Comparison of ENCODE assay signal across 9 cellular contexts in the genomic region with DNA sequence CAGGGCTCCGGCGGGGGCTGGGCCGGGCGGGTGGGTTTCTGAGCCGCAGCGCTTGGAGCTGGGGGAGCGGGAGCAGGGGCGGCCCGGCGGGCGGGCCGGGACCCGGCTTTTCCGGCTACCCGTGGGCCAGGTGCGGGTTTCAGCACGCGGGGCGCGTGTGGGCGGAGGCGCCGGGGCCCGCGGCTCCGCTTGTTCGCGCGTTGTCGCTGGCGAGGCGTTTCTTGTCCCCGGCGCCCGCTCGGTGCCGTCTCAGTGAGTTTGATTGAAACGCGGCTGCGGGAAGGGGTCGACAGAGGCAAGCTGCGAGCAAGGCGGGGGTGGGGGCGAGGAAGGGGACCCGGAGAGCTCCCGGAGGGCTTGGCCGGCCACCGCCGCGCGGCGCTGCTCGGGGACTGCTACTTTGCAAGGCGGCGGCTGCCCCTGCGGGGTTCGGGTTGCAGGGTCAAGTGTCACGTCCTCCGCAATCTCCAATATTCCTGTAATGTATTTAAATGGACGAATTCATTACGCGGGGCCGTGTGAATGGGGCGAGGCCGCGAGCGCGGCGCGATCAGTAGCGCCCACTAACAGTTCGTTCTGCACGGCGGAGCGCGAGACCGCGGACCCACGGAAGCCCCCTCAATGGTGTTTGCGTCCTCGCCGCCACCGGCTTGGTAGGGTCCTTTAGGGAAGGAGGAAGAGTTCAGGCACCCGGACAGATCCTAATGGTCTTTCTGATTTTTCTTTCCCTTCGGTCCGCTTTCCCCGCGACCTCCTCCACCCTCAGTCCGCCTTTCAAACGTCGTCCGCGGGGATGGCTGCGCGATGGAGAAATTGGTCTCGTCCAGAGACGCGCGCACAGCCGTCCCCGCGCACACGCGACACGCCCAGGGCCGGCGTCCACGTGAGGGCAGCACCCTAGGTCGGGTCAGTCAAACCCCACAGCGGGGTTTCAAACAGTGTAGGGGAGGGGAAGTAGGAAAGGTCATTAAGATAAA.
A peak's percentile ranks its signal among the peaks of the same experiment; 100 is the strongest.
DNase-seq lines count a peak whose midpoint lies in the region; ATAC-seq and TF ChIP-seq lines count a peak whose summit lies in the region.
"Had no signal": no experiment of that assay in that cellular context is flagged by ENCODE, and none has a peak within 500 bp of the region (broad histone marks: within the 10 kb centered on the region; RNA-seq: fewer than 3 reads in every experiment).

No MANE protein-coding gene starts in this region.

- H3K27me3 ChIP-seq in GM23338 (ENCODE audit: insufficient read depth): peaks cover 100% of the 10 kb centered on the region
- no peaks in the 10 kb centered on the region for H3K27me3 ChIP-seq in right cardiac atrium (ENCODE audit: control insufficient read depth, insufficient read depth)
- peaks cover 80 to 96% (median 87%) of the 10 kb centered on the region in 3 donors for H3K27me3 ChIP-seq in skeletal muscle tissue (ENCODE audit: control insufficient read depth in 3 of 3, insufficient read depth in 3 of 3, low read length in 3 of 3)

- H3F3A ChIP-seq in GM23338 (replicated peaks; ENCODE audit: low read depth): peaks cover 26% of the 10 kb centered on the region

- H3K27me3 Mint-ChIP-seq in GM23338 (ENCODE audit: insufficient read depth, low read depth, poor library complexity): peaks cover 99% of the 10 kb centered on the region
- peaks cover 87% of the 10 kb centered on the region for H3K27me3 Mint-ChIP-seq in T-helper 2 cell treated with Interferon-gamma antibody and Interleukin-4, amounts not matched to agents 5 μg/mL and 100 μg/mL, for 36 hours (ENCODE audit: low read depth)
- H3K27me3 Mint-ChIP-seq in Calu3 (ENCODE audit: unreplicated experiment): peaks cover 61% of the 10 kb centered on the region

- H3K9me2 ChIP-seq in GM23338 (ENCODE audit: insufficient read depth): no peaks in the 10 kb centered on the region

- no peak overlapping the region for H3K9ac ChIP-seq in skeletal muscle tissue (ENCODE audit: low read depth in 1 of 3, low read length in 3 of 3)

- no peak overlapping the region for H2AFZ ChIP-seq in GM23338

- no TSS peak for BruUV-seq in Calu3 (replicated peaks; lab: Mats Ljungman, UMichigan)

- no peaks in the 10 kb centered on the region for H3K79me2 ChIP-seq in GM23338 (replicated peaks; ENCODE audit: insufficient read depth)

- ATAC-seq in GM23338: peak; percentile 3; the same call in 2 of the 3 replicates
- no peak for ATAC-seq in right cardiac atrium

- H3K4me2 ChIP-seq in GM23338: peak overlapping the region; percentile 68

- H3K4me3 ChIP-seq in GM23338 (peak overlapping the region; percentile 52), right cardiac atrium (ENCODE audit: low read length) (peak overlapping the region; percentile 45), skeletal muscle tissue (ENCODE audit: low read length in 3 of 3) (peak overlapping the region; percentile 14 to 48 (median 29))
- H3K4me3 ChIP-seq: SJSA1 had no signal

- H3K27ac Mint-ChIP-seq in GM23338: no peak overlapping the region
- H3K27ac Mint-ChIP-seq in T-helper 2 cell treated with Interferon-gamma antibody and Interleukin-4, amounts not matched to agents 5 μg/mL and 100 μg/mL, for 36 hours: peak overlapping the region; percentile 37
- no peak overlapping the region for H3K27ac Mint-ChIP-seq in Calu3 (ENCODE audit: unreplicated experiment)

- 2% methylated on average over 110 of the region's 110 CpGs for WGBS in right cardiac atrium

- no peaks in the 10 kb centered on the region for H3K9me3 ChIP-seq in right cardiac atrium (ENCODE audit: control insufficient read depth, low read length)
- H3K9me3 ChIP-seq in skeletal muscle tissue (ENCODE audit: control insufficient read depth in 3 of 3, low read length in 3 of 3): no peaks in the 10 kb centered on the region

- no peak for TF ChIP-seq CTCF in GM23338 (conservative IDR thresholded peaks at IDR 0.05; ENCODE audit: low read depth in 2 of 2)
- TF ChIP-seq CTCF in Calu3 (IDR thresholded peaks at IDR 0.05; ENCODE audit: unreplicated experiment): no peak

- H3K36me3 ChIP-seq in GM23338 (ENCODE audit: insufficient read depth): no peaks in the 10 kb centered on the region
- H3K36me3 ChIP-seq in skeletal muscle tissue (ENCODE audit: control insufficient read depth in 3 of 3, insufficient read depth in 3 of 3, low read length in 3 of 3): no peaks in the 10 kb centered on the region
- H3K36me3 ChIP-seq: SJSA1 had no signal

- H3K4me1 Mint-ChIP-seq in GM23338 (peaks cover 39% of the 10 kb centered on the region), Calu3 (ENCODE audit: low read depth, unreplicated experiment) (no peaks in the 10 kb centered on the region)
- peaks cover 16% of the 10 kb centered on the region for H3K4me1 Mint-ChIP-seq in T-helper 2 cell treated with Interferon-gamma antibody and Interleukin-4, amounts not matched to agents 5 μg/mL and 100 μg/mL, for 36 hours (ENCODE audit: low read depth)

- CTCF ChIA-PET in Calu3 (lab: Charles Lee): no interaction called here

- intact Hi-C loops in right cardiac atrium (cut with DNase I) (no loop called here), Calu3 (cut with micrococcal nuclease; ENCODE audit: unreplicated experiment) (no loop called here)

- peak overlapping the region; percentile 53 for H3K4me3 Mint-ChIP-seq in GM23338
- peak overlapping the region; percentile 9 for H3K4me3 Mint-ChIP-seq in T-helper 2 cell treated with Interferon-gamma antibody and Interleukin-4, amounts not matched to agents 5 μg/mL and 100 μg/mL, for 36 hours
- H3K4me3 Mint-ChIP-seq in Calu3 (ENCODE audit: low read depth, unreplicated experiment): no peak overlapping the region

- peaks cover 37% of the 10 kb centered on the region for H4K20me1 ChIP-seq in GM23338 (replicated peaks; ENCODE audit: insufficient read depth)

- H3K4me1 ChIP-seq in GM23338 (ENCODE audit: insufficient read depth): peaks cover 44% of the 10 kb centered on the region
- peaks cover 5% of the 10 kb centered on the region for H3K4me1 ChIP-seq in right cardiac atrium (ENCODE audit: control insufficient read depth, insufficient read depth, low read length)
- H3K4me1 ChIP-seq in skeletal muscle tissue (ENCODE audit: control insufficient read depth in 3 of 3, insufficient read depth in 3 of 3, low read length in 3 of 3): peaks cover 30 to 46% (median 43%) of the 10 kb centered on the region in 3 donors
- H3K4me1 ChIP-seq: SJSA1 had no signal

- no peaks in the 10 kb centered on the region for H3K36me3 Mint-ChIP-seq in GM23338 (ENCODE audit: low read depth)
- H3K36me3 Mint-ChIP-seq in T-helper 2 cell treated with Interferon-gamma antibody and Interleukin-4, amounts not matched to agents 5 μg/mL and 100 μg/mL, for 36 hours (ENCODE audit: low read depth): peaks cover 5% of the 10 kb centered on the region
- no peaks in the 10 kb centered on the region for H3K36me3 Mint-ChIP-seq in Calu3 (ENCODE audit: insufficient read depth, unreplicated experiment)

- DNase-seq in GM23338 (ENCODE audit: low spot score) (peak; percentile 41), right cardiac atrium (no peak), DMS 273 (lab: John Stamatoyannopoulos, UW; ENCODE audit: unreplicated experiment) (no peak), Calu3 (no peak), NCI-H1417 treated with DMSO at 0.1 percent for 48 hours (lab: John Stamatoyannopoulos, UW) (no peak)
- DNase-seq in T-helper 2 cell treated with Interferon-gamma antibody and Interleukin-4, amounts not matched to agents 5 μg/mL and 100 μg/mL, for 36 hours (ENCODE audit: low spot score): no peak
- DNase-seq: stimulated activated naive CD4-positive, alpha-beta T cell had no signal

- H3K9me3 Mint-ChIP-seq in GM23338 (peaks cover 10% of the 10 kb centered on the region), Calu3 (ENCODE audit: low read depth, unreplicated experiment) (peaks cover 2% of the 10 kb centered on the region)
- no peaks in the 10 kb centered on the region for H3K9me3 Mint-ChIP-seq in T-helper 2 cell treated with Interferon-gamma antibody and Interleukin-4, amounts not matched to agents 5 μg/mL and 100 μg/mL, for 36 hours

- no peak overlapping the region for H3K27ac ChIP-seq in GM23338 (ENCODE audit: low read depth)
- no peak overlapping the region for H3K27ac ChIP-seq in right cardiac atrium (ENCODE audit: low read length)
- H3K27ac ChIP-seq in skeletal muscle tissue (ENCODE audit: low read depth, low read length): no peak overlapping the region
- H3K27ac ChIP-seq: SJSA1 had no signal

TF ChIP-seq in GM23338, 12 proteins besides CTCF, POLR2A, EP300 and RAD21 (continues in another document):
- TF ChIP-seq NANOG (IDR thresholded peaks at IDR 0.05; ENCODE audit: borderline replicate concordance) (no peak), POLR2AphosphoS5 (IDR thresholded peaks at IDR 0.05; ENCODE audit: low read depth) (no peak)
- TF ChIP-seq, protein P1, sequence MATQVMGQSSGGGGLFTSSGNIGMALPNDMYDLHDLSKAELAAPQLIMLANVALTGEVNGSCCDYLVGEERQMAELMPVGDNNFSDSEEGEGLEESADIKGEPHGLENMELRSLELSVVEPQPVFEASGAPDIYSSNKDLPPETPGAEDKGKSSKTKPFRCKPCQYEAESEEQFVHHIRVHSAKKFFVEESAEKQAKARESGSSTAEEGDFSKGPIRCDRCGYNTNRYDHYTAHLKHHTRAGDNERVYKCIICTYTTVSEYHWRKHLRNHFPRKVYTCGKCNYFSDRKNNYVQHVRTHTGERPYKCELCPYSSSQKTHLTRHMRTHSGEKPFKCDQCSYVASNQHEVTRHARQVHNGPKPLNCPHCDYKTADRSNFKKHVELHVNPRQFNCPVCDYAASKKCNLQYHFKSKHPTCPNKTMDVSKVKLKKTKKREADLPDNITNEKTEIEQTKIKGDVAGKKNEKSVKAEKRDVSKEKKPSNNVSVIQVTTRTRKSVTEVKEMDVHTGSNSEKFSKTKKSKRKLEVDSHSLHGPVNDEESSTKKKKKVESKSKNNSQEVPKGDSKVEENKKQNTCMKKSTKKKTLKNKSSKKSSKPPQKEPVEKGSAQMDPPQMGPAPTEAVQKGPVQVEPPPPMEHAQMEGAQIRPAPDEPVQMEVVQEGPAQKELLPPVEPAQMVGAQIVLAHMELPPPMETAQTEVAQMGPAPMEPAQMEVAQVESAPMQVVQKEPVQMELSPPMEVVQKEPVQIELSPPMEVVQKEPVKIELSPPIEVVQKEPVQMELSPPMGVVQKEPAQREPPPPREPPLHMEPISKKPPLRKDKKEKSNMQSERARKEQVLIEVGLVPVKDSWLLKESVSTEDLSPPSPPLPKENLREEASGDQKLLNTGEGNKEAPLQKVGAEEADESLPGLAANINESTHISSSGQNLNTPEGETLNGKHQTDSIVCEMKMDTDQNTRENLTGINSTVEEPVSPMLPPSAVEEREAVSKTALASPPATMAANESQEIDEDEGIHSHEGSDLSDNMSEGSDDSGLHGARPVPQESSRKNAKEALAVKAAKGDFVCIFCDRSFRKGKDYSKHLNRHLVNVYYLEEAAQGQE (IDR thresholded peaks at IDR 0.05; ENCODE audit: unreplicated experiment): no peak
